Comparison of ENCODE assay signal across 1 cellular context in genomic region chr9:20811872-20812271, GRCh38.
TF ChIP-seq lines count a peak whose summit lies in the region.

No MANE protein-coding gene starts in this region.

TF ChIP-seq in GM12878, 131 proteins besides CTCF, POLR2A, EP300 and RAD21 (continued from another document):
- TF ChIP-seq ZNF687 (IDR thresholded peaks at IDR 0.05), result no peak
